Comparison of ENCODE assay signal across 11 cellular contexts in genomic region chr3:60053518-60054265, GRCh38.
A peak's percentile ranks its signal among the peaks of the same experiment; 100 is the strongest.
DNase-seq lines count a peak whose midpoint lies in the region; ATAC-seq and TF ChIP-seq lines count a peak whose summit lies in the region.
"Had no signal": no experiment of that assay in that cellular context is flagged by ENCODE, and none has a peak within 500 bp of the region (broad histone marks: within the 10 kb centered on the region; RNA-seq: fewer than 3 reads in every experiment).

No MANE protein-coding gene starts in this region.

- H3K4me3 Mint-ChIP-seq in T-cell, result peak overlapping the region in 1 of 3 donors; percentile 1
- no peak overlapping the region for H3K4me3 Mint-ChIP-seq in activated naive CD8-positive, alpha-beta T cell treated with anti-CD3 and anti-CD28 coated beads, Interleukin-2, amount 10 ng/mL, durations not matched to agents 7 days and 5 days

- H2AFZ ChIP-seq in MM.1S (ENCODE audit: low read length), result no peak overlapping the region

- no peaks in the 10 kb centered on the region for H3K79me2 ChIP-seq in MM.1S (ENCODE audit: low read length)

- H3K4me1 Mint-ChIP-seq in T-cell, result peaks cover 55 to 83% (median 70%) of the 10 kb centered on the region in 3 donors
- peaks cover 11% of the 10 kb centered on the region for H3K4me1 Mint-ChIP-seq in activated naive CD8-positive, alpha-beta T cell treated with anti-CD3 and anti-CD28 coated beads, Interleukin-2, amount 10 ng/mL, durations not matched to agents 7 days and 5 days

- no peak for TF ChIP-seq CTCF in MM.1S (IDR thresholded peaks at IDR 0.05; ENCODE audit: low read length)
- no peak for TF ChIP-seq CTCF in esophagus muscularis mucosa (IDR thresholded peaks at IDR 0.05)

- intact Hi-C loops in esophagus muscularis mucosa (cut with DNase I), result no loop called here

- in situ Hi-C loops in ACHN (cut with HindIII; ENCODE audit: low pct_ligation_motif_present, low pct_unique_long_range_greater_than_20kb, low sequenced_read_pairs), result no loop called here

- H4K20me1 ChIP-seq in MM.1S (ENCODE audit: insufficient read depth, low read length), result no peaks in the 10 kb centered on the region
- H4K20me1 ChIP-seq: BLaER1 treated with 17β-estradiol and CSF1 and Interleukin-3, amounts not matched to agents 10 nM and 100 nM had no signal

- H3K27ac ChIP-seq in MM.1S (ENCODE audit: low read length), result no peak overlapping the region
- H3K27ac ChIP-seq in esophagus muscularis mucosa (replicated peaks in 1 of 4), result no peak overlapping the region
- H3K27ac ChIP-seq: BLaER1 treated with 17β-estradiol and CSF1 and Interleukin-3, amounts not matched to agents 10 nM and 100 nM; HL-60 had no signal

- H3K4me3 ChIP-seq in MM.1S (ENCODE audit: low read length), result no peak overlapping the region
- H3K4me3 ChIP-seq in esophagus muscularis mucosa, result no peak overlapping the region
- H3K4me3 ChIP-seq: BLaER1 treated with 17β-estradiol and CSF1 and Interleukin-3, amounts not matched to agents 10 nM and 100 nM had no signal

- H3K27me3 ChIP-seq in MM.1S (replicated peaks; ENCODE audit: insufficient read depth, low read length) (no peaks in the 10 kb centered on the region), esophagus muscularis mucosa (no peaks in the 10 kb centered on the region)
- H3K27me3 ChIP-seq: BLaER1 treated with 17β-estradiol and CSF1 and Interleukin-3, amounts not matched to agents 10 nM and 100 nM had no signal

- peak overlapping the region; percentile 75 to 90 for H3K27ac Mint-ChIP-seq in T-cell
- peak overlapping the region; percentile 2 for H3K27ac Mint-ChIP-seq in activated naive CD8-positive, alpha-beta T cell treated with anti-CD3 and anti-CD28 coated beads, Interleukin-2, amount 10 ng/mL, durations not matched to agents 7 days and 5 days

- H3K9me3 Mint-ChIP-seq in T-cell, result peaks cover 0 to 2% (median 0%) of the 10 kb centered on the region in 3 donors
- peaks cover 15% of the 10 kb centered on the region for H3K9me3 Mint-ChIP-seq in activated naive CD8-positive, alpha-beta T cell treated with anti-CD3 and anti-CD28 coated beads, Interleukin-2, amount 10 ng/mL, durations not matched to agents 7 days and 5 days

- H3K9me2 ChIP-seq in MM.1S (replicated peaks; ENCODE audit: insufficient read depth, low read length), result no peaks in the 10 kb centered on the region

- no peak overlapping the region for H3K9ac ChIP-seq in MM.1S (ENCODE audit: low read length)
- H3K9ac ChIP-seq: BLaER1 treated with 17β-estradiol and CSF1 and Interleukin-3, amounts not matched to agents 10 nM and 100 nM had no signal

- no peak for TF ChIP-seq EP300 in esophagus muscularis mucosa (IDR thresholded peaks at IDR 0.05)

- peaks cover 15% of the 10 kb centered on the region for H3K36me3 Mint-ChIP-seq in T-cell
- H3K36me3 Mint-ChIP-seq in activated naive CD8-positive, alpha-beta T cell treated with anti-CD3 and anti-CD28 coated beads, Interleukin-2, amount 10 ng/mL, durations not matched to agents 7 days and 5 days, result peaks cover 11% of the 10 kb centered on the region

- CTCF ChIA-PET in T-cell (lab: Charles Lee), result no interaction called here

- no peak for TF ChIP-seq POLR2A in esophagus muscularis mucosa (IDR thresholded peaks at IDR 0.05; ENCODE audit: low read depth)

- WGBS in esophagus muscularis mucosa, result 81% methylated on average over 3 of the region's 3 CpGs

- POLR2A ChIA-PET in T-cell (lab: Charles Lee), result interaction anchor here in 1 of 2 donors (0.7 kb wide), 1 partner anchor 9 kb away, joined by 3 read pairs; no protein-coding TSS in a partner anchor
- POLR2A ChIA-PET in activated naive CD8-positive, alpha-beta T cell treated with anti-CD3 and anti-CD28 coated beads, Interleukin-2, amount 10 ng/mL, durations not matched to agents 7 days and 5 days (lab: Charles Lee), result no interaction called here

- H3K36me3 ChIP-seq in MM.1S (replicated peaks; ENCODE audit: insufficient read depth, low read length) (no peaks in the 10 kb centered on the region), esophagus muscularis mucosa (no peaks in the 10 kb centered on the region)
- H3K36me3 ChIP-seq: BLaER1 treated with 17β-estradiol and CSF1 and Interleukin-3, amounts not matched to agents 10 nM and 100 nM had no signal

- no peaks in the 10 kb centered on the region for H3F3A ChIP-seq in MM.1S (ENCODE audit: insufficient read depth, low read length)

- ATAC-seq in T-cell (replicated peaks in 1 of 4), result peak in 1 of 4 experiments; percentile 30
- no peak for ATAC-seq in activated naive CD8-positive, alpha-beta T cell treated with anti-CD3 and anti-CD28 coated beads, Interleukin-2, amount 10 ng/mL, durations not matched to agents 7 days and 5 days (ENCODE audit: low read depth)
- no peak for ATAC-seq in HG03139 (IDR thresholded peaks at IDR 0.05; ENCODE audit: unreplicated experiment)

- H3K4me2 ChIP-seq in MM.1S (ENCODE audit: low read depth, low read length), result no peak overlapping the region
- H3K4me2 ChIP-seq: BLaER1 treated with 17β-estradiol and CSF1 and Interleukin-3, amounts not matched to agents 10 nM and 100 nM had no signal

- DNase-seq in ACHN (peak; percentile 18), T-cell (peak in 2 of 34 experiments; percentile 6 to 12), MM.1S (no peak), esophagus muscularis mucosa (ENCODE audit: extremely low spot score) (no peak), NCI-H2171 (lab: John Stamatoyannopoulos, UW) (no peak)
- DNase-seq in activated naive CD8-positive, alpha-beta T cell treated with anti-CD3 and anti-CD28 coated beads, Interleukin-2, amount 10 ng/mL, durations not matched to agents 7 days and 5 days, result no peak
- peak in 2 of 3 donors; percentile 47 to 51 for DNase-seq in stimulated activated CD4-positive, alpha-beta T cell treated with anti-CD3 and anti-CD28 coated beads, Interleukin-12 subunit alpha, Interleukin-12 subunit beta, amount 100 ng/mL, for 48 hours (ENCODE audit: low read depth in 2 of 3, low spot score in 1 of 3)
- DNase-seq: NCI-H187 treated with DMSO at 0.1 percent for 48 hours had no signal

- H3K9me3 ChIP-seq in MM.1S (replicated peaks; ENCODE audit: insufficient read depth, low read length) (no peaks in the 10 kb centered on the region), esophagus muscularis mucosa (no peaks in the 10 kb centered on the region)

- H3K27me3 Mint-ChIP-seq in T-cell, result no peaks in the 10 kb centered on the region
- no peaks in the 10 kb centered on the region for H3K27me3 Mint-ChIP-seq in activated naive CD8-positive, alpha-beta T cell treated with anti-CD3 and anti-CD28 coated beads, Interleukin-2, amount 10 ng/mL, durations not matched to agents 7 days and 5 days

- no peaks in the 10 kb centered on the region for H3K4me1 ChIP-seq in MM.1S (ENCODE audit: low read length)
- H3K4me1 ChIP-seq in esophagus muscularis mucosa, result peaks cover 0 to 6% (median 0%) of the 10 kb centered on the region in 4 donors
- H3K4me1 ChIP-seq: BLaER1 treated with 17β-estradiol and CSF1 and Interleukin-3, amounts not matched to agents 10 nM and 100 nM had no signal

Comparison
In these comparisons a context has a peak if more than half of its experiments do, and no peak if none do; other contexts are left out.
1. DNase-seq: peak in ACHN (single experiment) and stimulated activated CD4-positive, alpha-beta T cell treated with anti-CD3 and anti-CD28 coated beads, Interleukin-12 subunit alpha, Interleukin-12 subunit beta, amount 100 ng/mL, for 48 hours (2 of 3); none in activated naive CD8-positive, alpha-beta T cell treated with anti-CD3 and anti-CD28 coated beads, Interleukin-2, amount 10 ng/mL, durations not matched to agents 7 days and 5 days (single experiment), MM.1S (single experiment), esophagus muscularis mucosa (single experiment) and NCI-H2171 (single experiment).